ENCODE assay signal across 8 cellular contexts in the genomic region with DNA sequence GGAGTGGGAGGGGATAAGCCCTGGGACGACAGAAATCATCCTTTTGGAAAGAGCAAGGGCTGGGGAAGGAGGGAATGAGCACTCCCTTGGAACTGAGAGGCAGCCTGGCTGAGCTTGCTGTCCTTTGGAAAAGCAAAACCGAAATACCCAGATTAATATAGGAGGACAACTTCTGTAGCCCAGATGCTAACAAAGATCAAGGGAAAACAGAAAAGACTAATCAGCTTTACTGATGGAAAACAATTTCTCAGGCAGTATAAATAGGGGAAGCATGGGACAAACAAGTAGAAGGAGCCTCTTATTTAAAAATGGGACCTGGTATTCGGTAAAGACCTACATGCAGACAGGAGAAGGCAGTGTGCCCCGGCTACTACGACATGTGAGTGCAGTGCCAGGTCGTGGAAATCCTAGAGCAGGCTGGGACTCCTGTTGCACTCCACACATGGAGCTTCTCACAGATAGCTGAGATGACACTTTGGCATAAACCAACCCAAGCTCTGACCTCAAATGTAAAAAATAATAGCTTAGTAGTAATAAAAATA. TPM values are rescaled to one million over a fixed set of nuclear protein-coding genes. Genes with fewer than 3 reads are reported as not detected.
DNase-seq lines count a peak whose midpoint lies in the region; ATAC-seq and TF ChIP-seq lines count a peak whose summit lies in the region.

No MANE protein-coding gene starts in this region.

- H3K4me1 Mint-ChIP-seq in chondrocyte (ENCODE audit: low read depth) = peaks cover 61% of the 10 kb centered on the region

- H3K4me3 Mint-ChIP-seq in chondrocyte (ENCODE audit: unreplicated experiment) = peak overlapping the region; percentile 97

- no peaks in the 10 kb centered on the region for H3K27me3 ChIP-seq in lower lobe of right lung (ENCODE audit: low read depth)
- H3K27me3 ChIP-seq in thyroid gland = no peaks in the 10 kb centered on the region

- peak overlapping the region; percentile 60 for H3K9ac ChIP-seq in ES-I3 (ENCODE audit: low read depth, low read length)

- peak overlapping the region; percentile 99 for H3K27ac Mint-ChIP-seq in chondrocyte (ENCODE audit: unreplicated experiment)

- TF ChIP-seq POLR2A in thyroid gland (IDR thresholded peaks at IDR 0.05) = peak in 1 of 2 donors; percentile 30

- intact Hi-C loops in lower lobe of right lung (cut with DNase I) (no loop called here), thyroid gland (cut with DNase I) (no loop called here)

- 7 to 8% methylated on average over 6 of the region's 6 CpGs for WGBS in thyroid gland, 2 donors

- peaks cover 5% of the 10 kb centered on the region; the same call in 1 of the 2 replicates for H3K36me3 ChIP-seq in ES-I3 (ENCODE audit: insufficient read depth, low read length)
- H3K36me3 ChIP-seq in lower lobe of right lung = no peaks in the 10 kb centered on the region
- H3K36me3 ChIP-seq in thyroid gland = no peaks in the 10 kb centered on the region

- no peaks in the 10 kb centered on the region for H3K9me3 ChIP-seq in ES-I3 (ENCODE audit: control insufficient read depth, insufficient read depth, low read length)
- H3K9me3 ChIP-seq in lower lobe of right lung = no peaks in the 10 kb centered on the region
- no peaks in the 10 kb centered on the region for H3K9me3 ChIP-seq in thyroid gland

- no peaks in the 10 kb centered on the region for H3K27me3 Mint-ChIP-seq in chondrocyte (ENCODE audit: low read depth)

- H3K4me1 ChIP-seq in ES-I3 (ENCODE audit: insufficient read depth, low read length) (peaks cover 25% of the 10 kb centered on the region), lower lobe of right lung (peaks cover 22% of the 10 kb centered on the region), thyroid gland (peaks cover 4 to 6% of the 10 kb centered on the region in 2 donors)

- H3K9me3 Mint-ChIP-seq in chondrocyte (ENCODE audit: low read depth) = peaks cover 5% of the 10 kb centered on the region

- H3K27ac ChIP-seq in lower lobe of right lung (peak overlapping the region; percentile 69), thyroid gland (peak overlapping the region; percentile 42 to 85 (median 66))

- ATAC-seq in lower lobe of right lung = peak in 1 of 2 donors; percentile 61

- H3K36me3 Mint-ChIP-seq in chondrocyte (ENCODE audit: low read depth) = peaks cover 19% of the 10 kb centered on the region

- TF ChIP-seq CTCF in chondrocyte (IDR thresholded peaks at IDR 0.05) = peak; percentile 40
- TF ChIP-seq CTCF in lower lobe of right lung (IDR thresholded peaks at IDR 0.05) = no peak
- TF ChIP-seq CTCF in thyroid gland (IDR thresholded peaks at IDR 0.05) = no peak

- H3K4me3 ChIP-seq in lower lobe of right lung (peak overlapping the region; percentile 83), thyroid gland (replicated peaks in 1 of 3) (peak overlapping the region in 2 of 3 donors; percentile 31 to 81)

- DNase-seq in NCI-H345 (lab: John Stamatoyannopoulos, UW) (peak; percentile 31), chondrocyte (ENCODE audit: low spot score) (no peak), lower lobe of right lung (peak; percentile 43), thyroid gland (peak; percentile 33 to 34), NCI-H1048 (lab: John Stamatoyannopoulos, UW) (no peak), RPMI8226 (no peak), OCI-M1 (lab: John Stamatoyannopoulos, UW) (no peak)

RNA-seq across cellular contexts. Expression of gene DSEL, which starts 0.8 kb away (rescaled TPM):
- total RNA-seq in chondrocyte (49.3 to 86.6 TPM (median 49.8 TPM) in 3 replicates), lower lobe of right lung (11.1 TPM), thyroid gland (1 to 10 TPM; 5.7 to 8.2 (median 7.5) TPM)

Comparison
In these comparisons a context has a peak if more than half of its experiments do, and no peak if none do; other contexts are left out.
1. DNase-seq: peak in NCI-H345 (single experiment), lower lobe of right lung (single experiment) and thyroid gland (2 of 2); none in chondrocyte (single experiment), NCI-H1048 (single experiment), RPMI8226 (single experiment) and OCI-M1 (single experiment).